Comparison of ENCODE assay signal across 9 cellular contexts in the genomic region with DNA sequence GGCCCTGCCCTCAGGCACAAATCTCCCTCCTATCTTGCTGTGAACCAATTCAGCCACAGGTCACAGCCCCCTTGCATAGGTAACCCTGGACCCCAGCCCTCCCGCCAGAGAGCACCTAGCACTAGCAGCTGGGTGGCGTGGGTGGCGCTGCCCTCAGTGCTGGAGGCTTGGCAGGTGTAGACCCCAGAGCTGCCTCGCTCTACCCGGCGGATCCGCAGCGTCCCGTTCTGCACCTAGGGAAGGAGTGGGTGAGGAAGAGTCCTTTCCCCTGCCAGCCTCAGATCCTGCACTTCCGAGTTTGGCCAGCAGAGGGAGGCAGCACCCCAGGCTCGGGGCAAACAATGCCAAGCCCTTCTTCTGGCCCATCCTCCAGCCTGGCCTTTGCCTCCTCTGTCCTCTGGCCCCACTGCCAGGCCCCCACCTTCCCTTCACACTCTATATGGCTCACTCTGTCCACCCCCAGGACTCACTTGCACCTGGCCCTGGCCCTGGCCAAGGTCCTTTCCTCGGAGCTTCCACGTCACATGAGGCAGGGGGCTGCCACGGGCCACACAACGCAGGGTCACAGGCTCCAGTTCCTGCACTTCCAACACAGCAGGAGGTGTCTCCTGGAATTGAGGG. TPM values are rescaled to one million over a fixed set of nuclear protein-coding genes. Genes with fewer than 3 reads are reported as not detected.
A peak's percentile ranks its signal among the peaks of the same experiment; 100 is the strongest.
DNase-seq lines count a peak whose midpoint lies in the region; ATAC-seq and TF ChIP-seq lines count a peak whose summit lies in the region.
"Had no signal": no experiment of that assay in that cellular context is flagged by ENCODE, and none has a peak within 500 bp of the region (broad histone marks: within the 10 kb centered on the region; RNA-seq: fewer than 3 reads in every experiment).

No MANE protein-coding gene starts in this region.

- no peaks in the 10 kb centered on the region for H3K36me3 Mint-ChIP-seq in natural killer cell

- no peak overlapping the region for H3K27ac Mint-ChIP-seq in natural killer cell
- H3K27ac Mint-ChIP-seq in stimulated activated naive CD8-positive, alpha-beta T cell treated with anti-CD3 and anti-CD28 coated beads, Interleukin-15, amount 100 ng/mL, for 72 hours: no peak overlapping the region

- H3K4me1 Mint-ChIP-seq in natural killer cell: peaks cover 0 to 7% of the 10 kb centered on the region in 2 donors
- H3K4me1 Mint-ChIP-seq in stimulated activated naive CD8-positive, alpha-beta T cell treated with anti-CD3 and anti-CD28 coated beads, Interleukin-15, amount 100 ng/mL, for 72 hours: peaks cover 15% of the 10 kb centered on the region

- ATAC-seq in HG02798 (IDR thresholded peaks at IDR 0.05; ENCODE audit: poor library complexity, unreplicated experiment) (peak; percentile 47), natural killer cell (peak; percentile 80 to 99 (median 94)), HG03095 (IDR thresholded peaks at IDR 0.05; ENCODE audit: unreplicated experiment) (no peak)
- ATAC-seq in stimulated activated naive CD8-positive, alpha-beta T cell treated with anti-CD3 and anti-CD28 coated beads, Interleukin-15, amount 100 ng/mL, for 72 hours: peak; percentile 72

- intact Hi-C loops in natural killer cell (cut with micrococcal nuclease): loop anchor here (1.0 to 10.0 kb wide), 3 partner anchors 71 to 438 kb away; a partner anchor contains a TSS

- peak; percentile 97 for TF ChIP-seq CTCF in natural killer cell (IDR thresholded peaks at IDR 0.05)

- H3K27me3 Mint-ChIP-seq in natural killer cell (ENCODE audit: low read depth in 2 of 2): peaks cover 20 to 22% of the 10 kb centered on the region in 2 donors
- no peaks in the 10 kb centered on the region for H3K27me3 Mint-ChIP-seq in stimulated activated naive CD8-positive, alpha-beta T cell treated with anti-CD3 and anti-CD28 coated beads, Interleukin-15, amount 100 ng/mL, for 72 hours

- H3K4me3 Mint-ChIP-seq in natural killer cell: no peak overlapping the region
- H3K4me3 Mint-ChIP-seq in stimulated activated naive CD8-positive, alpha-beta T cell treated with anti-CD3 and anti-CD28 coated beads, Interleukin-15, amount 100 ng/mL, for 72 hours: no peak overlapping the region

- DNase-seq in DMS114 treated with DMSO at 0.1 percent for 48 hours (lab: John Stamatoyannopoulos, UW; ENCODE audit: unreplicated experiment) (peak; percentile 35), NOMO-1 treated with dmso at 0.1 percent for 144 hours (lab: John Stamatoyannopoulos, UW; ENCODE audit: unreplicated experiment) (peak; percentile 53), activated T-cell treated with anti-CD3 and anti-CD28 coated beads for 1 hour (ENCODE audit: low read depth) (peak; percentile 83), erythroblast (lab: John Stamatoyannopoulos, UW) (peak; percentile 70 to 86), natural killer cell (peak; percentile 83)
- DNase-seq in stimulated activated naive CD8-positive, alpha-beta T cell treated with anti-CD3 and anti-CD28 coated beads, Interleukin-15, amount 100 ng/mL, for 72 hours: peak; percentile 80 to 82

- TF ChIP-seq POLR2A in erythroblast (IDR thresholded peaks at IDR 0.05; ENCODE audit: low read length): no peak

- no peaks in the 10 kb centered on the region for H3K9me3 Mint-ChIP-seq in natural killer cell
- H3K9me3 Mint-ChIP-seq in stimulated activated naive CD8-positive, alpha-beta T cell treated with anti-CD3 and anti-CD28 coated beads, Interleukin-15, amount 100 ng/mL, for 72 hours: no peaks in the 10 kb centered on the region

RNA-seq across cellular contexts. Expression of a gene that starts 9.0 kb away (rescaled TPM):
- total RNA-seq in natural killer cell: not detected
- total RNA-seq: T-helper 1 cell treated with Interleukin-12 subunit alpha and Interleukin-12 subunit beta and Interleukin-4 antibody, amounts not matched to agents 30 ng/mL and 1 ng/mL, for 36 hours had no signal

RNA-seq across cellular contexts. Expression of a gene that starts 11.1 kb away (rescaled TPM):
- total RNA-seq in natural killer cell: 100 to 1,000 TPM; 344 to 394 (median 358) TPM

RNA-seq across cellular contexts. Expression of a gene that starts 17.6 kb away (rescaled TPM):
- total RNA-seq in natural killer cell: not detected
- total RNA-seq: T-helper 1 cell treated with Interleukin-12 subunit alpha and Interleukin-12 subunit beta and Interleukin-4 antibody, amounts not matched to agents 30 ng/mL and 1 ng/mL, for 36 hours had no signal

RNA-seq across cellular contexts. Expression of a gene that starts 36.4 kb away (rescaled TPM):
- total RNA-seq in natural killer cell: 1 to 10 TPM; 1.3 to 5.0 (median 1.6) TPM
